ENCODE assay signal across 15 cellular contexts in the genomic region with DNA sequence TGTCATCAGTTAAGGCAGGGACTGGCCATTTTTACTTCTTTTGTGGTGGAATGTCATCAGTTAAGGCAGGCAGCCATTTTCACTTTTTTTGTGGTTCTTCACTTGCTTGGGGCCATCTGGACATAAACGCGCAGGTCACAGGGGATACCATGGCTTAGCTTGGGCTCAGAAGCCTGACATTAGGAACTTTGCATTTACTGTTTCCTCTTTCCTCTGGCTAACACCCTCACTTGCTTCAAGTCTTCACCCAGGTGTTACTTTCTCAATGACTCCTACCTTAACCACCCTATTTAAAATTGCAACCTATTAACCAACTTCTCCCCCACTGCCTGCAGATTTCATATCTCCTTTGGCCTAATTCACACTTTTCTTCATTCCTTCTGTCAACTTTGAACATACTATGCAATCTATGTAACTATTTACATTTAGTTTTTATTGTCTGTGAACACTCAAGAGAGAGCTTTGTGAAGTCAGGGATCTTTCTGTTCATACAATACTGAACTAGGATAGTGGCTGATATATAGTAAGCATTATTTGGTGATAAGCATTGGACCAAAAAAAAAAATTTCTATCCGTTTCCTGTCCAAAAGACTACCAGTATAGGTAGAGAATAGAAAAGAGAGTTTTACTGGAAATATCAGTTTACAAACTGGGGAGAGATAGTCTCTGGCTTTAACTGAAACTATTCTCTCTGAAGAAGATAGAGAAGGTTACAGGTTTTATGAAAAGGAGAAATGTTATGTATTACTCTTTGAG.
DNase-seq lines count a peak whose midpoint lies in the region; ATAC-seq, FAIRE-seq and TF ChIP-seq lines count a peak whose summit lies in the region.
"Had no signal": no experiment of that assay in that cellular context is flagged by ENCODE, and none has a peak within 500 bp of the region (broad histone marks: within the 10 kb centered on the region; RNA-seq: fewer than 3 reads in every experiment).

No MANE protein-coding gene starts in this region.

- H3K79me2 ChIP-seq in OCI-LY7 (ENCODE audit: insufficient read depth, low read depth, low read length): no peaks in the 10 kb centered on the region

- DNase-seq in GM10248 (ENCODE audit: extremely low spot score): peak; percentile 20
- no peak for DNase-seq in ascending aorta (ENCODE audit: low spot score in 2 of 2)
- no peak for DNase-seq in NCI-H146 (lab: John Stamatoyannopoulos, UW)
- no peak for DNase-seq in urothelium cell line (ENCODE audit: low spot score)
- no peak for DNase-seq in OCI-LY7 (ENCODE audit: low spot score)
- DNase-seq: activated CD4-positive, alpha-beta T cell treated with anti-CD3 and anti-CD28 coated beads for 4 hours; EL; NCI-H1105 treated with DMSO at 0.1 percent for 48 hours; SHP77 treated with DMSO at 0.1 percent for 48 hours; spleen; stimulated activated naive CD4-positive, alpha-beta T cell treated with Interleukin-2 at 50 U/mL for 16 hours had no signal

- no peak for TF ChIP-seq CTCF in GM10248 (IDR thresholded peaks at IDR 0.05; ENCODE audit: control extremely low read depth, extremely low read depth, low read depth, missing control alignments)
- TF ChIP-seq CTCF in ascending aorta (IDR thresholded peaks at IDR 0.05): no peak
- TF ChIP-seq CTCF in OCI-LY7 (conservative IDR thresholded peaks at IDR 0.05; ENCODE audit: low read length): no peak

- no peak for FAIRE-seq in urothelium cell line (lab: Jason Lieb, UNC)

- no peak overlapping the region for H2AFZ ChIP-seq in OCI-LY7 (ENCODE audit: low read length)

- H3K27ac ChIP-seq in ascending aorta (no peak overlapping the region), OCI-LY7 (ENCODE audit: low read depth, low read length, poor library complexity, severe bottlenecking) (no peak overlapping the region)
- H3K27ac ChIP-seq: spleen had no signal

- H3K4me3 ChIP-seq in ascending aorta (no peak overlapping the region), OCI-LY7 (ENCODE audit: low read depth, low read length, poor library complexity, severe bottlenecking) (no peak overlapping the region)
- H3K4me3 ChIP-seq: spleen had no signal

- ATAC-seq in GM19397 (IDR thresholded peaks at IDR 0.05; ENCODE audit: unreplicated experiment) (peak; percentile 96), HG02852 (IDR thresholded peaks at IDR 0.05; ENCODE audit: unreplicated experiment) (peak; percentile 90), HG03558 (IDR thresholded peaks at IDR 0.05; ENCODE audit: extremely low read depth, unreplicated experiment) (peak; percentile 95)
- ATAC-seq: activated naive CD4-positive, alpha-beta T cell treated with anti-CD3 and anti-CD28 coated beads, Interleukin-2, amount 50 U/mL, for 72 hours had no signal

- intact Hi-C loops in ascending aorta (cut with DNase I): no loop called here
- intact Hi-C loops in OCI-LY7 (cut with micrococcal nuclease; ENCODE audit: unreplicated experiment): no loop called here

- H4K20me1 ChIP-seq in OCI-LY7 (ENCODE audit: insufficient read depth, low read length): no peaks in the 10 kb centered on the region

- H3K4me1 ChIP-seq in ascending aorta: no peaks in the 10 kb centered on the region
- H3K4me1 ChIP-seq in OCI-LY7 (ENCODE audit: insufficient read depth, low read length, poor library complexity, severe bottlenecking): no peaks in the 10 kb centered on the region
- H3K4me1 ChIP-seq: spleen had no signal

- no TSS peak for BruUV-seq in OCI-LY7 (replicated peaks; lab: Mats Ljungman, UMichigan)

- H3K27me3 ChIP-seq in ascending aorta: no peaks in the 10 kb centered on the region
- H3K27me3 ChIP-seq: spleen had no signal

- POLR2A ChIA-PET in GM10248 (lab: Yijun Ruan, JAX) (no interaction called here), OCI-LY7 (lab: Charles Lee) (interaction anchor here (0.6 kb wide), 1 partner anchor 1623 kb away, joined by 3 read pairs; no protein-coding TSS in a partner anchor)

- H3K9me3 ChIP-seq in ascending aorta: no peaks in the 10 kb centered on the region
- H3K9me3 ChIP-seq in OCI-LY7 (ENCODE audit: low read length): no peaks in the 10 kb centered on the region
- H3K9me3 ChIP-seq: spleen had no signal

- no peaks in the 10 kb centered on the region for H3K9me2 ChIP-seq in OCI-LY7 (ENCODE audit: insufficient read depth, low read length)

- H3K36me3 ChIP-seq in ascending aorta (no peaks in the 10 kb centered on the region), OCI-LY7 (ENCODE audit: insufficient read depth, low read length) (no peaks in the 10 kb centered on the region)
- H3K36me3 ChIP-seq: spleen had no signal

- H3K4me2 ChIP-seq in OCI-LY7 (ENCODE audit: low read length): no peak overlapping the region

- CTCF ChIA-PET in GM10248 (lab: Yijun Ruan, JAX): interaction anchor here (2.5 kb wide), 1 partner anchor 11 kb away, joined by 10 read pairs; no protein-coding TSS in a partner anchor
- CTCF ChIA-PET in OCI-LY7 (lab: Charles Lee; ENCODE audit: unreplicated experiment): no interaction called here
